17 cellular contexts compared by ENCODE assay signal in genomic region chr11:76772783-76773106, GRCh38. TPM values are rescaled to one million over a fixed set of nuclear protein-coding genes. Genes with fewer than 3 reads are reported as not detected.
DNase-seq lines count a peak whose midpoint lies in the region; ATAC-seq and TF ChIP-seq lines count a peak whose summit lies in the region.
"Had no signal": no experiment of that assay in that cellular context is flagged by ENCODE, and none has a peak within 500 bp of the region (broad histone marks: within the 10 kb centered on the region; RNA-seq: fewer than 3 reads in every experiment).

No MANE protein-coding gene starts in this region.

- no peak overlapping the region for H2AFZ ChIP-seq in PC-9
- H2AFZ ChIP-seq in parathyroid adenoma, result no peak overlapping the region

- H3K27ac ChIP-seq in PC-9 (peak overlapping the region; percentile 99), endodermal cell (ENCODE audit: low read depth, low read length) (no peak overlapping the region), parathyroid adenoma (peak overlapping the region; percentile 15), transverse colon (peak overlapping the region; percentile 87 to 91 (median 88))
- H3K27ac ChIP-seq: foreskin keratinocyte, WERI-Rb-1 had no signal

- H4K20me1 ChIP-seq in PC-9 (ENCODE audit: insufficient read depth), result no peaks in the 10 kb centered on the region

- H3K9ac ChIP-seq in endodermal cell (ENCODE audit: extremely low read depth, low read length, poor library complexity, severe bottlenecking) (no peak overlapping the region), parathyroid adenoma (no peak overlapping the region)

- no peaks in the 10 kb centered on the region for H3K27me3 ChIP-seq in PC-9 (ENCODE audit: insufficient read depth, low read depth)
- no peaks in the 10 kb centered on the region for H3K27me3 ChIP-seq in endodermal cell (ENCODE audit: control insufficient read depth, insufficient read depth, low read length, poor library complexity, severe bottlenecking)
- H3K27me3 ChIP-seq in parathyroid adenoma (ENCODE audit: control insufficient read depth, insufficient read depth, low read length), result no peaks in the 10 kb centered on the region
- H3K27me3 ChIP-seq in transverse colon, result no peaks in the 10 kb centered on the region
- H3K27me3 ChIP-seq: foreskin keratinocyte, ovary had no signal

- DNase-seq in PC-9, result no peak
- peak; percentile 48 for DNase-seq in endodermal cell
- no peak for DNase-seq in transverse colon
- no peak for DNase-seq in activated T-cell treated with anti-CD3 and anti-CD28 coated beads, Interleukin-2, amount 50 U/mL, for 72 hours
- DNase-seq: activated CD4-positive, alpha-beta T cell treated with anti-CD3 and anti-CD28 coated beads, Interleukin-2, amount 50 U/mL, for 4 hours; activated naive CD4-positive, alpha-beta T cell treated with anti-CD3 and anti-CD28 coated beads for 36 hours; foreskin keratinocyte; HFFc6; Karpas-422; NCI-H1092; NCI-H524; T-cell; WERI-Rb-1 had no signal

- POLR2A ChIA-PET in PC-9 (lab: Charles Lee; ENCODE audit: unreplicated experiment), result no interaction called here

- CTCF ChIA-PET in PC-9 (lab: Charles Lee), result no interaction called here

- H3F3A ChIP-seq in PC-9 (ENCODE audit: insufficient read depth, low read depth), result peaks cover 69% of the 10 kb centered on the region

- peaks cover 37% of the 10 kb centered on the region for H3K9me3 Mint-ChIP-seq in endodermal cell
- H3K9me3 Mint-ChIP-seq in activated T-cell treated with anti-CD3 and anti-CD28 coated beads, Interleukin-2, amount 50 U/mL, for 72 hours, result peaks cover 5 to 13% of the 10 kb centered on the region in 2 donors

- H3K4me2 ChIP-seq in PC-9 (peak overlapping the region; percentile 97), parathyroid adenoma (ENCODE audit: low read length) (no peak overlapping the region)

- peaks cover 28% of the 10 kb centered on the region; the same call in 1 of the 2 replicates for H3K36me3 ChIP-seq in PC-9 (ENCODE audit: low read depth)
- H3K36me3 ChIP-seq in endodermal cell (ENCODE audit: control insufficient read depth, insufficient read depth, low read length), result no peaks in the 10 kb centered on the region
- H3K36me3 ChIP-seq in parathyroid adenoma (ENCODE audit: control insufficient read depth, insufficient read depth, low read length), result no peaks in the 10 kb centered on the region
- H3K36me3 ChIP-seq in transverse colon, result no peaks in the 10 kb centered on the region
- H3K36me3 ChIP-seq: ovary, WERI-Rb-1 had no signal

- peaks cover 62% of the 10 kb centered on the region for H3K4me1 ChIP-seq in PC-9 (replicated peaks; ENCODE audit: insufficient read depth)
- peaks cover 43% of the 10 kb centered on the region for H3K4me1 ChIP-seq in endodermal cell (ENCODE audit: control insufficient read depth, insufficient read depth, low read length)
- H3K4me1 ChIP-seq in parathyroid adenoma, result peaks cover 10% of the 10 kb centered on the region
- H3K4me1 ChIP-seq in transverse colon, result peaks cover 43 to 62% (median 53%) of the 10 kb centered on the region in 4 donors

- peaks cover 58% of the 10 kb centered on the region for H3K4me1 Mint-ChIP-seq in endodermal cell
- peaks cover 13% of the 10 kb centered on the region for H3K4me1 Mint-ChIP-seq in activated T-cell treated with anti-CD3 and anti-CD28 coated beads, Interleukin-2, amount 50 U/mL, for 72 hours (ENCODE audit: low read depth)

- TF ChIP-seq CTCF in PC-9 (conservative IDR thresholded peaks at IDR 0.05) (no peak), endodermal cell (conservative IDR thresholded peaks at IDR 0.05) (no peak), parathyroid adenoma (IDR thresholded peaks at IDR 0.05) (no peak), transverse colon (IDR thresholded peaks at IDR 0.05) (peak in 1 of 5 experiments; percentile 7)

- BruUV-seq in PC-9 (replicated peaks; lab: Mats Ljungman, UMichigan), result no TSS peak

- no peaks in the 10 kb centered on the region for H3K9me2 ChIP-seq in PC-9 (ENCODE audit: insufficient read depth)

- no peak for TF ChIP-seq EP300 in transverse colon (IDR thresholded peaks at IDR 0.05; ENCODE audit: low read depth)

- H3K27me3 Mint-ChIP-seq in endodermal cell (ENCODE audit: insufficient read depth), result peaks cover 2% of the 10 kb centered on the region
- peaks cover 14% of the 10 kb centered on the region for H3K27me3 Mint-ChIP-seq in activated T-cell treated with anti-CD3 and anti-CD28 coated beads, Interleukin-2, amount 50 U/mL, for 72 hours (ENCODE audit: low read depth)

- peaks cover 18% of the 10 kb centered on the region for H3K79me2 ChIP-seq in PC-9 (ENCODE audit: low read depth)
- H3K79me2 ChIP-seq in parathyroid adenoma, result no peaks in the 10 kb centered on the region

- TF ChIP-seq POLR2A in transverse colon (IDR thresholded peaks at IDR 0.05), result no peak

- H3K9me3 ChIP-seq in PC-9 (ENCODE audit: insufficient read depth, low read depth), result peaks cover 25% of the 10 kb centered on the region
- peaks cover 35% of the 10 kb centered on the region for H3K9me3 ChIP-seq in endodermal cell (ENCODE audit: control insufficient read depth, low read length)
- H3K9me3 ChIP-seq in parathyroid adenoma (ENCODE audit: control insufficient read depth, low read length), result no peaks in the 10 kb centered on the region
- H3K9me3 ChIP-seq in transverse colon, result peaks cover 17% of the 10 kb centered on the region in 2 donors
- H3K9me3 ChIP-seq: ovary had no signal

- 79 to 93% methylated on average over 2 to 5 of the region's 5 CpGs for WGBS in endodermal cell (ENCODE audit: insufficient coverage in 1 of 2, insufficient read length in 1 of 2), 2 experiments
- WGBS in transverse colon (ENCODE audit: low coverage in 1 of 2), 2 donors, result 62% methylated on average over 5 of the region's 5 CpGs; no CpG with 5 or more reads in 1 of the 2 donors

- in situ Hi-C loops in transverse colon (cut with MboI; ENCODE audit: low pct_ligation_motif_present in 1 of 4, low pct_unique_long_range_greater_than_20kb in 1 of 4, low sequenced_read_pairs in 3 of 4), result no loop called here

- intact Hi-C loops in PC-9 (cut with micrococcal nuclease; ENCODE audit: unreplicated experiment) (no loop called here), transverse colon (cut with DNase I; ENCODE audit: low total_unique reads) (no loop called here)

- no peak overlapping the region for H3K4me3 ChIP-seq in PC-9
- H3K4me3 ChIP-seq in endodermal cell (ENCODE audit: low read length), result no peak overlapping the region
- H3K4me3 ChIP-seq in parathyroid adenoma (ENCODE audit: low read depth, low read length), result no peak overlapping the region
- H3K4me3 ChIP-seq in transverse colon, result no peak overlapping the region
- H3K4me3 ChIP-seq: ovary had no signal

- peak overlapping the region; percentile 76 for H3K27ac Mint-ChIP-seq in endodermal cell
- H3K27ac Mint-ChIP-seq in activated T-cell treated with anti-CD3 and anti-CD28 coated beads, Interleukin-2, amount 50 U/mL, for 72 hours, result no peak overlapping the region
- H3K27ac Mint-ChIP-seq: activated naive CD4-positive, alpha-beta T cell treated with anti-CD3 and anti-CD28 coated beads for 36 hours; HFFc6; T-cell had no signal

- no peak overlapping the region for H3K4me3 Mint-ChIP-seq in endodermal cell
- H3K4me3 Mint-ChIP-seq in activated T-cell treated with anti-CD3 and anti-CD28 coated beads, Interleukin-2, amount 50 U/mL, for 72 hours, result no peak overlapping the region
- H3K4me3 Mint-ChIP-seq: activated naive CD4-positive, alpha-beta T cell treated with anti-CD3 and anti-CD28 coated beads for 36 hours; HFFc6; T-cell had no signal

- ATAC-seq in GM19023 (IDR thresholded peaks at IDR 0.05; ENCODE audit: unreplicated experiment) (no peak), GM18868 (IDR thresholded peaks at IDR 0.05; ENCODE audit: unreplicated experiment) (no peak)
- ATAC-seq in activated T-cell treated with anti-CD3 and anti-CD28 coated beads, Interleukin-2, amount 50 U/mL, for 72 hours (replicated peaks in 1 of 2), result no peak
- ATAC-seq: foreskin keratinocyte, T-cell had no signal

- peaks cover 15% of the 10 kb centered on the region for H3K36me3 Mint-ChIP-seq in endodermal cell (ENCODE audit: low read depth)
- peaks cover 9 to 19% of the 10 kb centered on the region in 2 donors for H3K36me3 Mint-ChIP-seq in activated T-cell treated with anti-CD3 and anti-CD28 coated beads, Interleukin-2, amount 50 U/mL, for 72 hours (ENCODE audit: insufficient read depth in 2 of 2)

RNA-seq across cellular contexts. Expression of gene TSKU, which starts 10.4 kb away (rescaled TPM):
- total RNA-seq in PC-9 (2021) (89.3 and 99.4 TPM in 2 replicates), endodermal cell (100 to 1,000 TPM; 105 to 130 TPM), transverse colon (10 to 100 TPM; 32.0 to 80.7 (median 63.4) TPM)
- 39.1 TPM for polyA plus RNA-seq in endodermal cell (2013, experiment 1 of 2)
- 45.5 TPM for polyA plus RNA-seq in endodermal cell (2013, experiment 2 of 2)
- total RNA-seq in activated T-cell treated with anti-CD3 and anti-CD28 coated beads, Interleukin-2, amount 50 U/mL, for 72 hours, result 1 to 10 TPM; 1.4 to 3.6 TPM

Comparison
In these comparisons a context has a peak if more than half of its experiments do, and no peak if none do; other contexts are left out.
1. RNA of gene TSKU, which starts 10.4 kb away (total RNA-seq): 105 to 130 TPM in endodermal cell, 89.3 to 99.4 TPM in PC-9 and 32.0 to 80.7 TPM in transverse colon; 1.4 to 3.6 TPM in activated T-cell treated with anti-CD3 and anti-CD28 coated beads, Interleukin-2, amount 50 U/mL, for 72 hours; every median in the first group is over 4 times any median in the second.